ENCODE assay signal across 19 cellular contexts in genomic region chr12:109581334-109581691, GRCh38.
"Had no signal": no experiment of that assay in that cellular context is flagged by ENCODE, and none has a peak within 500 bp of the region (broad histone marks: within the 10 kb centered on the region; RNA-seq: fewer than 3 reads in every experiment).

No MANE protein-coding gene starts in this region.

- DNase-seq: activated CD4-positive, alpha-beta T cell treated with anti-CD3 and anti-CD28 coated beads for 4 hours; activated CD8-positive, alpha-beta T cell treated with anti-CD3 and anti-CD28 coated beads for 36 hours; activated gamma-delta T cell; activated naive CD8-positive, alpha-beta T cell treated with anti-CD3 and anti-CD28 coated beads, Interleukin-2, amount 10 ng/mL, durations not matched to agents 7 days and 5 days; activated T-cell treated with anti-CD3 and anti-CD28 coated beads, Interleukin-2, amount 50 U/mL, for 48 hours; cerebellar nuclear complex; effector memory CD4-positive, alpha-beta T cell; gastrocnemius medialis; left ventricle myocardium inferior; mesendoderm; right cardiac atrium; SK-N-SH; T-cell; T-helper 9 cell; tibial artery; uterus had no signal

- H3K4me1 ChIP-seq: left ventricle myocardium inferior, prostate gland, tibial artery, uterus had no signal

- H3K9me3 ChIP-seq: gastrocnemius medialis, left ventricle myocardium inferior, prostate gland, SK-N-SH, tibial artery, uterus had no signal

- H3K36me3 ChIP-seq: uterus had no signal

- H3K27me3 ChIP-seq: gastrocnemius medialis, tibial artery, uterus had no signal

- H3K27ac ChIP-seq: gastrocnemius medialis, left ventricle myocardium inferior, prostate gland, tibial artery, uterus, VCaP had no signal

- ATAC-seq: activated CD8-positive, alpha-beta T cell treated with anti-CD3 and anti-CD28 coated beads for 36 hours; natural killer cell treated with Interleukin-12 subunit alpha and Interleukin-12 subunit beta and Interleukin-15 and Interleukin-18, amount 100 ng/mL, for 72 hours; right cardiac atrium; T-cell had no signal

- H3K4me3 ChIP-seq: gastrocnemius medialis, left ventricle myocardium inferior, prostate gland, tibial artery, uterus had no signal
